Comparison of ENCODE assay signal across 22 cellular contexts in the genomic region with DNA sequence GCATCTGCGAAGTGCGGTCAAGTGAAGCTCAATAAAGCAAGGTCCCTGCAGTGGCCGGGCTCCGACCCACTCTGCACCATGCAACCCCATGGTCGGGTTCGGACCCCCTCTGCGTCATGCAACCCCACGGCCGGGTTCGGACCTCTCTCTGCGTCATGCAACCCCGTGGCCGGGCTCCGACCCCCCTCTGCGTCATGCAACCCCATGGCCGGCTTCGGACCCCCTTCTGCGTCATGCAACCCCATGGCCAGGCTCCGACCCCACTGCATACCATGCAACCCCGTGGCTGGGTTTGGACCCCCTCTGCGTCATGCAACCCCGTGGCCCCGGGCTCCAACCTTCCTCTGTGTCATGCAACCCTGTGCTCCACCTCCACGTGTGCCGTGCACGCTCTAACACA.
"Had no signal": no experiment of that assay in that cellular context is flagged by ENCODE, and none has a peak within 500 bp of the region (broad histone marks: within the 10 kb centered on the region; RNA-seq: fewer than 3 reads in every experiment).

No MANE protein-coding gene starts in this region.

- H3K27me3 Mint-ChIP-seq: naive B cell had no signal

- H3K36me3 ChIP-seq: colonic mucosa, ovary had no signal

- H3K27ac Mint-ChIP-seq: endodermal cell, nephron had no signal

- H3K4me3 Mint-ChIP-seq: endodermal cell, nephron had no signal

- FAIRE-seq: keratinocyte, small intestine had no signal

- H3K4me1 Mint-ChIP-seq: endodermal cell, nephron had no signal

- DNase-seq: cerebellar nuclear complex; colonic mucosa; dermis blood vessel endothelial cell; endodermal cell; gastrocnemius medialis; heart right ventricle; left cardiac atrium; left ventricle myocardium superior; mesendoderm; naive B cell; ovary; small intestine; stimulated activated CD4-positive, alpha-beta T cell treated with anti-CD3 and anti-CD28 coated beads, Interleukin-2, amount 100 ng/mL, for 48 hours; stimulated activated naive CD8-positive, alpha-beta T cell treated with anti-CD3 and anti-CD28 coated beads, Interleukin-15, Interleukin-2, amounts not matched to agents 100 U/mL and 50 U/mL, for 24 hours; uterus had no signal

- H3K27ac ChIP-seq: colonic mucosa, esophagus muscularis mucosa, gastrocnemius medialis, heart right ventricle, ovary, right atrium auricular region, tibial artery, upper lobe of left lung, uterus had no signal

- H3K27me3 ChIP-seq: colonic mucosa, esophagus muscularis mucosa, gastrocnemius medialis, heart right ventricle, ovary, right atrium auricular region, tibial artery, upper lobe of left lung, uterus had no signal

- H3K4me3 ChIP-seq: colonic mucosa, esophagus muscularis mucosa, gastrocnemius medialis, heart right ventricle, lung, ovary, right atrium auricular region, tibial artery, upper lobe of left lung, uterus had no signal

- H3K4me1 ChIP-seq: colonic mucosa, esophagus muscularis mucosa, gastrocnemius medialis, right atrium auricular region, tibial artery, uterus had no signal

- ATAC-seq: gastrocnemius medialis; heart right ventricle; left cardiac atrium; left ventricle myocardium superior; stimulated activated naive CD8-positive, alpha-beta T cell treated with anti-CD3 and anti-CD28 coated beads, Interleukin-15, Interleukin-2, amounts not matched to agents 100 U/mL and 50 U/mL, for 24 hours had no signal

- H3K9me3 ChIP-seq: colonic mucosa, gastrocnemius medialis, ovary, tibial artery, upper lobe of left lung, uterus had no signal
